Comparison of ENCODE assay signal across 8 cellular contexts in the genomic region with DNA sequence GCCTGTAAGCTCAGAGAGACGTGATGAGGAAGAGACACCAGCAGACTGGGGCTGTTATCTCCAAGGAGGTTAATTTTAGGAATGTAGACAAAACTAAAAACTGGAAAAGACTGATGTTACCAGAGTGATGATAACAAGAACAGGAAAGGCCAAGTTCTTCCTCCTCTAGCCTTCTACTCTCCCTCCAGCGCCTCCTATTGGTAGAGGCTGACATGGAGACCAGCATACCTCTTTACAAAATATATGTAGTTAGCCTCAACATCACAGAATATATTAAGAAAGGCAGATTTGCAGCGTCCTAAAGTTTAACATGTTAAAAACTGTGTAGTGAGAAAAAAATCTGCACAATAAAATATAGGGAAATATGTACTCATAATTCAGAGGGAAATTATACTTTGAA.
DNase-seq lines count a peak whose midpoint lies in the region; ATAC-seq and TF ChIP-seq lines count a peak whose summit lies in the region.

No MANE protein-coding gene starts in this region.

- H3K27ac ChIP-seq in cardiac muscle cell (no peak overlapping the region), smooth muscle cell (ENCODE audit: low read depth) (peak overlapping the region; percentile 67), lower lobe of right lung (no peak overlapping the region)

- H2AFZ ChIP-seq in smooth muscle cell (ENCODE audit: low read depth) = no peak overlapping the region

- peak in 1 of 2 donors; percentile 38 for DNase-seq in cardiac muscle cell (ENCODE audit: low read depth in 1 of 2, low spot score in 1 of 2)
- no peak for DNase-seq in cardiac septum (ENCODE audit: low spot score)
- peak; percentile 34 for DNase-seq in HT1080 (ENCODE audit: low read depth)
- DNase-seq in cardiac fibroblast (ENCODE audit: low read depth in 2 of 2) = peak; percentile 41 to 52
- no peak for DNase-seq in smooth muscle cell (lab: John Stamatoyannopoulos, UW; ENCODE audit: unreplicated experiment)
- no peak for DNase-seq in NCI-H187 (lab: John Stamatoyannopoulos, UW)
- DNase-seq in lower lobe of right lung = no peak
- no peak for DNase-seq in EL

- peaks cover 18% of the 10 kb centered on the region for H4K20me1 ChIP-seq in smooth muscle cell (ENCODE audit: low read depth)

- H3K9me3 ChIP-seq in cardiac muscle cell (ENCODE audit: low read depth) (no peaks in the 10 kb centered on the region), smooth muscle cell (replicated peaks; ENCODE audit: low read depth) (no peaks in the 10 kb centered on the region), lower lobe of right lung (no peaks in the 10 kb centered on the region)

- TF ChIP-seq CTCF in cardiac muscle cell (IDR thresholded peaks at IDR 0.05; ENCODE audit: low read depth, low read length) = peak; percentile 46
- peak; percentile 48 for TF ChIP-seq CTCF in cardiac fibroblast (IDR thresholded peaks at IDR 0.05; ENCODE audit: low read depth, low read length)
- peak; percentile 62 for TF ChIP-seq CTCF in smooth muscle cell (IDR thresholded peaks at IDR 0.05; ENCODE audit: borderline replicate concordance, insufficient read depth, poor library complexity, severe bottlenecking)
- no peak for TF ChIP-seq CTCF in lower lobe of right lung (IDR thresholded peaks at IDR 0.05)

- peak overlapping the region; percentile 60 for H3K4me2 ChIP-seq in smooth muscle cell

- H3K27me3 ChIP-seq in cardiac muscle cell (no peaks in the 10 kb centered on the region), smooth muscle cell (ENCODE audit: low read depth) (no peaks in the 10 kb centered on the region), lower lobe of right lung (ENCODE audit: low read depth) (no peaks in the 10 kb centered on the region)

- H3K36me3 ChIP-seq in cardiac muscle cell = no peaks in the 10 kb centered on the region
- no peaks in the 10 kb centered on the region for H3K36me3 ChIP-seq in smooth muscle cell (ENCODE audit: low read depth)
- H3K36me3 ChIP-seq in lower lobe of right lung = no peaks in the 10 kb centered on the region

- whole genome bisulfite sequencing in smooth muscle cell (ENCODE audit: low lambda C conversion rate) = 29% methylated on average over 3 of the region's 3 CpGs

- no peak for ATAC-seq in lower lobe of right lung

- H3K4me1 ChIP-seq in cardiac muscle cell (ENCODE audit: low read depth) = peaks cover 3% of the 10 kb centered on the region
- H3K4me1 ChIP-seq in smooth muscle cell (ENCODE audit: low read depth) = peaks cover 20% of the 10 kb centered on the region
- H3K4me1 ChIP-seq in lower lobe of right lung = no peaks in the 10 kb centered on the region

- H3F3A ChIP-seq in smooth muscle cell (ENCODE audit: low read depth) = peaks cover 8% of the 10 kb centered on the region

- H3K79me2 ChIP-seq in smooth muscle cell (ENCODE audit: low read depth) = peaks cover 100% of the 10 kb centered on the region

- intact Hi-C loops in cardiac septum (cut with DNase I) (no loop called here), lower lobe of right lung (cut with DNase I) (no loop called here)

- no peak overlapping the region for H3K9ac ChIP-seq in smooth muscle cell (ENCODE audit: low read depth)

- H3K4me3 ChIP-seq in cardiac muscle cell (no peak overlapping the region), cardiac fibroblast (replicated peaks in 1 of 2; ENCODE audit: low read depth in 2 of 2, low read length in 2 of 2) (no peak overlapping the region), smooth muscle cell (no peak overlapping the region), lower lobe of right lung (no peak overlapping the region)

Comparison
In these comparisons a context has a peak if more than half of its experiments do, and no peak if none do; other contexts are left out.
1. DNase-seq: peak in HT1080 (single experiment) and cardiac fibroblast (2 of 2); none in cardiac septum (single experiment), smooth muscle cell (single experiment), NCI-H187 (0 of 2), lower lobe of right lung (single experiment) and EL (single experiment).